18 cellular contexts compared by ENCODE assay signal in the genomic region with DNA sequence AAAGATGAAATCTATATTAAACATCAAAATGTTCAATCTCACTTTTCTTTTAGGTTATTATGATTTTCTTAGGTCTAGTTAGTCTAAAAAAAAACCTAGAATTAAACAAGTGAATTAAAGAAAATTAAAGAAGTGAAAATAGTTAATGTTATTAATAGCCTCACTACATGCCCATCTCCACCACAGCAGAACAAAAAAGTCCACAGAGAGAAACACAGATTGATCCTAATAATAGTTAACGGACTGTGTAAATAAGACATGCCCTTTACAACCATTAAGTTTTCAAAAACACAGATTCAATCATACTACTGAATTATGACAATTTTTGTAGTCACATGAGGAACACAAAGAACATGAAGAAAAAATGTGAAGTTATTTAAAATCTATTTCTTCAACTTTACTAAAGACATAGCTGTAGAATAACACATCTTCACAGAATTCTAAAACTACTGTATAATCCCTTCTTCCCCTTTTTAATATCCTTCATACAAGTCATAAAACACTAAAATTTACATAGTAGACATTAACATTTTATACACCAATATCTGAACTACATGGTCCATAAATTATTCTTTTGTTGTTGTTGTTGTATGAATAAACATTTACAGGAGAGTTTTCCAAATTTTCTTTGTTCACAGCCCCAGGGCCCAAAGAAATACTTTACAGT.
"Had no signal": no experiment of that assay in that cellular context is flagged by ENCODE, and none has a peak within 500 bp of the region (broad histone marks: within the 10 kb centered on the region; RNA-seq: fewer than 3 reads in every experiment).

No MANE protein-coding gene starts in this region.

- H2AFZ ChIP-seq: hepatocyte, parathyroid adenoma had no signal

- H3K4me3 ChIP-seq: hepatocyte, skin epidermis, transverse colon had no signal

- H3K27me3 Mint-ChIP-seq: activated CD8-positive, alpha-beta memory T cell treated with anti-CD3 and anti-CD28 coated beads, Interleukin-2, amount 10 ng/mL, durations not matched to agents 7 days and 5 days; activated naive CD8-positive, alpha-beta T cell; activated T-cell treated with anti-CD3 and anti-CD28 coated beads, Interleukin-2, amount 50 U/mL, for 24 hours; brain; central memory CD8-positive, alpha-beta T cell; dendritic cell treated with granulocyte-macrophage colony-stimulating factor and Interleukin-4, amounts not matched to agents 40 ng/mL and 50 ng/mL, for 4 days; naive thymus-derived CD4-positive, alpha-beta T cell had no signal

- H3K9ac ChIP-seq: parathyroid adenoma had no signal

- H3K9me3 Mint-ChIP-seq: activated T-cell treated with anti-CD3 and anti-CD28 coated beads, Interleukin-2, amount 50 U/mL, for 24 hours; brain; central memory CD8-positive, alpha-beta T cell; dendritic cell treated with granulocyte-macrophage colony-stimulating factor and Interleukin-4, amounts not matched to agents 40 ng/mL and 50 ng/mL, for 4 days; mesothelial cell of epicardium; naive thymus-derived CD4-positive, alpha-beta T cell had no signal

- H3K4me2 ChIP-seq: hepatocyte had no signal

- DNase-seq: activated CD4-positive, alpha-beta T cell treated with anti-CD3 and anti-CD28 coated beads, Interleukin-2, amount 50 U/mL, for 48 hours; activated CD4-positive, CD25-positive, alpha-beta regulatory T cell treated with anti-CD3 and anti-CD28 coated beads, Interleukin-2, amount 50 U/mL, for 72 hours; activated CD8-positive, alpha-beta memory T cell treated with anti-CD3 and anti-CD28 coated beads, Interleukin-2, amount 10 ng/mL, durations not matched to agents 7 days and 5 days; activated effector memory CD4-positive, alpha-beta T cell treated with Interleukin-2 at 50 U/mL for 16 hours; activated T-cell treated with anti-CD3 and anti-CD28 coated beads, Interleukin-2, amount 50 U/mL, for 24 hours; amygdala; kidney glomerular epithelial cell; naive thymus-derived CD4-positive, alpha-beta T cell; retina; transverse colon had no signal

- H3K4me1 ChIP-seq: parathyroid adenoma, transverse colon had no signal

- H3K4me1 Mint-ChIP-seq: activated CD8-positive, alpha-beta memory T cell treated with anti-CD3 and anti-CD28 coated beads, Interleukin-2, amount 10 ng/mL, durations not matched to agents 7 days and 5 days; brain; central memory CD8-positive, alpha-beta T cell; mesothelial cell of epicardium had no signal

- H3K79me2 ChIP-seq: hepatocyte, parathyroid adenoma had no signal

- H3K27ac ChIP-seq: hepatocyte, parathyroid adenoma, skin epidermis, transverse colon had no signal

- H3K9me3 ChIP-seq: transverse colon had no signal

- ATAC-seq: activated CD8-positive, alpha-beta memory T cell treated with anti-CD3 and anti-CD28 coated beads, Interleukin-2, amount 10 ng/mL, durations not matched to agents 7 days and 5 days; naive thymus-derived CD4-positive, alpha-beta T cell had no signal

- H3K27me3 ChIP-seq: hepatocyte, transverse colon had no signal

- H3K4me3 Mint-ChIP-seq: activated CD8-positive, alpha-beta memory T cell treated with anti-CD3 and anti-CD28 coated beads, Interleukin-2, amount 10 ng/mL, durations not matched to agents 7 days and 5 days; activated naive CD8-positive, alpha-beta T cell; activated T-cell treated with anti-CD3 and anti-CD28 coated beads, Interleukin-2, amount 50 U/mL, for 24 hours; brain; central memory CD8-positive, alpha-beta T cell; dendritic cell treated with granulocyte-macrophage colony-stimulating factor and Interleukin-4, amounts not matched to agents 40 ng/mL and 50 ng/mL, for 4 days; mesothelial cell of epicardium; naive thymus-derived CD4-positive, alpha-beta T cell had no signal

- H3K27ac Mint-ChIP-seq: activated CD8-positive, alpha-beta memory T cell treated with anti-CD3 and anti-CD28 coated beads, Interleukin-2, amount 10 ng/mL, durations not matched to agents 7 days and 5 days; activated naive CD8-positive, alpha-beta T cell; activated T-cell treated with anti-CD3 and anti-CD28 coated beads, Interleukin-2, amount 50 U/mL, for 24 hours; brain; dendritic cell treated with granulocyte-macrophage colony-stimulating factor and Interleukin-4, amounts not matched to agents 40 ng/mL and 50 ng/mL, for 4 days; mesothelial cell of epicardium had no signal
